ENCODE assay signal across 9 cellular contexts in the genomic region with DNA sequence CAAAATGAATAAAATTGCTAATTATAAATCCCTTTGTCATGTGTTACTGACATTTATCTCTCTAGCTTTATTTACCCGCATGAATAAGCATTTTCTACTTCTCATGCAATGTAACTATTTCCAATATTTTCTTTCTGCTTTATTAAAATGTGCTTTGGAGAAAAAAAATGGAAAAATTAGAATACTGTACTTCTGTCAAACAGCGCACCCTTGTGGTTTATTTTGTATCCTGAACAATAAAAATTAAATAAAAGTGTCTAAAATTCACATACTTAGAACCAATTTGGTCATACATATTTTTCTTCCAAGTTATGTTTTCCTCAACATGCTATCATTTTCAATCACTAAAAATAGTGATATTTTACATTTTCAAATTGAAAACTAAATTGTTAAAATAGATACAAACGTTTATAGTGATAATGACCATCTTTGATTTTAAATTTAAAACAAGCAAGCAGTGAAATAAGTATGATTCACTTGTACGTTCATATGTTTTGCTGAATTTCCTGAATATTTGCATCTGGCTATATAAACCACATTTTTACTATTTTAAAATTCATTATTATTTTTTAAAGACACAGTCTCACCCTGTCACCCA.
DNase-seq lines count a peak whose midpoint lies in the region; ATAC-seq and TF ChIP-seq lines count a peak whose summit lies in the region.
"Had no signal": no experiment of that assay in that cellular context is flagged by ENCODE, and none has a peak within 500 bp of the region (broad histone marks: within the 10 kb centered on the region; RNA-seq: fewer than 3 reads in every experiment).

No MANE protein-coding gene starts in this region.

- no TSS peak for BruUV-seq in MCF 10A (replicated peaks; lab: Mats Ljungman, UMichigan)

- H3K27ac Mint-ChIP-seq in MCF 10A (ENCODE audit: low read depth, unreplicated experiment) (no peak overlapping the region), naive B cell (no peak overlapping the region)
- H3K27ac Mint-ChIP-seq in activated CD4-positive, alpha-beta T cell treated with anti-CD3 and anti-CD28 coated beads for 36 hours = no peak overlapping the region

- H3K36me3 Mint-ChIP-seq in MCF 10A (ENCODE audit: insufficient read depth, unreplicated experiment) = peaks cover 8% of the 10 kb centered on the region
- H3K36me3 Mint-ChIP-seq in naive B cell = peaks cover 15 to 30% of the 10 kb centered on the region in 2 donors
- no peaks in the 10 kb centered on the region for H3K36me3 Mint-ChIP-seq in activated CD4-positive, alpha-beta T cell treated with anti-CD3 and anti-CD28 coated beads for 36 hours (ENCODE audit: low read depth)

- peak; percentile 53 for TF ChIP-seq CTCF in MCF 10A (IDR thresholded peaks at IDR 0.05; ENCODE audit: unreplicated experiment)

- H3K9me3 Mint-ChIP-seq in MCF 10A (ENCODE audit: unreplicated experiment) (no peaks in the 10 kb centered on the region), naive B cell (no peaks in the 10 kb centered on the region)
- H3K9me3 Mint-ChIP-seq in activated CD4-positive, alpha-beta T cell treated with anti-CD3 and anti-CD28 coated beads for 36 hours (ENCODE audit: low read depth) = no peaks in the 10 kb centered on the region

- H3K4me1 Mint-ChIP-seq in MCF 10A (ENCODE audit: insufficient read depth, unreplicated experiment) (peaks cover 15% of the 10 kb centered on the region), naive B cell (no peaks in the 10 kb centered on the region)
- no peaks in the 10 kb centered on the region for H3K4me1 Mint-ChIP-seq in activated CD4-positive, alpha-beta T cell treated with anti-CD3 and anti-CD28 coated beads for 36 hours

- intact Hi-C loops in MCF 10A (cut with micrococcal nuclease) = loop anchor here (1.0 to 10.0 kb wide), 2 partner anchors 157 to 1562 kb away; no protein-coding TSS in a partner anchor
- intact Hi-C loops in activated CD4-positive, alpha-beta T cell treated with anti-CD3 and anti-CD28 coated beads for 36 hours (cut with DNase I, micrococcal nuclease) = loop anchor here (1.0 to 10.0 kb wide), 4 partner anchors 157 to 1552 kb away; no protein-coding TSS in a partner anchor

- CTCF ChIA-PET in MCF 10A (lab: Yijun Ruan, JAX) = interaction anchor here (0.5 to 2.6 kb wide), 30 partner anchors 9 to 1727 kb away, joined by 3 to 23 read pairs (median 3); no protein-coding TSS in a partner anchor
- CTCF ChIA-PET in activated CD4-positive, alpha-beta T cell treated with anti-CD3 and anti-CD28 coated beads for 36 hours (lab: Charles Lee) = interaction anchor here (0.6 to 1.7 kb wide), 10 partner anchors 10 to 1185 kb away, joined by 3 to 10 read pairs (median 3); no protein-coding TSS in a partner anchor

- H3K4me3 Mint-ChIP-seq in MCF 10A (ENCODE audit: unreplicated experiment) = no peak overlapping the region
- H3K4me3 Mint-ChIP-seq in naive B cell = no peak overlapping the region
- H3K4me3 Mint-ChIP-seq in activated CD4-positive, alpha-beta T cell treated with anti-CD3 and anti-CD28 coated beads for 36 hours = no peak overlapping the region

- POLR2A ChIA-PET in MCF 10A (lab: Yijun Ruan, JAX) = interaction anchor here (0.9 kb wide), 1 partner anchor 157 kb away, joined by 3 read pairs; no protein-coding TSS in a partner anchor
- POLR2A ChIA-PET in activated CD4-positive, alpha-beta T cell treated with anti-CD3 and anti-CD28 coated beads for 36 hours (lab: Charles Lee) = no interaction called here

- DNase-seq in DMS53 treated with DMSO at 0.1 percent for 48 hours (lab: John Stamatoyannopoulos, UW; ENCODE audit: unreplicated experiment) = peak; percentile 45
- DNase-seq in Kasumi-1 (lab: John Stamatoyannopoulos, UW) = peak; percentile 64 to 75
- DNase-seq in MCF 10A (ENCODE audit: unreplicated experiment) = peak; percentile 56
- DNase-seq in naive B cell = peak; percentile 10
- no peak for DNase-seq in activated CD4-positive, alpha-beta T cell treated with anti-CD3 and anti-CD28 coated beads for 36 hours
- no peak for DNase-seq in midbrain (lab: John Stamatoyannopoulos, UW)
- DNase-seq in SW480 (ENCODE audit: low spot score) = no peak
- DNase-seq: activated gamma-delta T cell had no signal

- ATAC-seq in naive B cell (ENCODE audit: low read depth in 2 of 2) (no peak), HG02642 (IDR thresholded peaks at IDR 0.05; ENCODE audit: poor library complexity, unreplicated experiment) (no peak)
- no peak for ATAC-seq in activated CD4-positive, alpha-beta T cell treated with anti-CD3 and anti-CD28 coated beads for 36 hours

- H3K27me3 Mint-ChIP-seq in MCF 10A (ENCODE audit: insufficient read depth, unreplicated experiment) (no peaks in the 10 kb centered on the region), naive B cell (no peaks in the 10 kb centered on the region)
- H3K27me3 Mint-ChIP-seq in activated CD4-positive, alpha-beta T cell treated with anti-CD3 and anti-CD28 coated beads for 36 hours = no peaks in the 10 kb centered on the region

Comparison
In these comparisons a context has a peak if more than half of its experiments do, and no peak if none do; other contexts are left out.
1. DNase-seq: peak in DMS53 treated with DMSO at 0.1 percent for 48 hours (single experiment), Kasumi-1 (2 of 2), MCF 10A (single experiment) and naive B cell (single experiment); none in activated CD4-positive, alpha-beta T cell treated with anti-CD3 and anti-CD28 coated beads for 36 hours (single experiment), midbrain (single experiment) and SW480 (single experiment).